In the genomic region with DNA sequence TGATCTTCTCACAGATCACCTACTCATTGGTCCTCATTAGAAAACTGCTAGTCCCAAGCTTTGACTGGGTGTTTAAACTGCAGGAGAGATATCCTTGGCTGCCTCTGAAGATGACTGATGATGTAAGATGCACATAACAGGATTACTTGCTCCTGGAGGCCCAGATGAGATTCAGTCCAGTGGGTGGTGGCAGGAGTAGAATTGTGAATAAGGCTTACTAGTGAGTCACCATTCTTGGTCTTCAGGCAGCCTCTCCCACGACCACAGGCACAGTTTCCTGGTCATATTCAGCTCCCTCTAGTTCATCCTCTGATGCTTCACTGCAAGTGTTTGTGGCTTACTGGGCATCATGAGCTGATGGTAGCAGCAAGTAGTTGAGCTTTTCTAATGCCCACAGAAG, we compare ENCODE assay signal across 20 cellular contexts. TPM values are rescaled to one million over a fixed set of nuclear protein-coding genes. Genes with fewer than 3 reads are reported as not detected.
DNase-seq lines count a peak whose midpoint lies in the region; ATAC-seq, FAIRE-seq and TF ChIP-seq lines count a peak whose summit lies in the region.
"Had no signal": no experiment of that assay in that cellular context is flagged by ENCODE, and none has a peak within 500 bp of the region (broad histone marks: within the 10 kb centered on the region; RNA-seq: fewer than 3 reads in every experiment).

No MANE protein-coding gene starts in this region.

- no peaks in the 10 kb centered on the region for H3K4me1 ChIP-seq in HepG2 (ENCODE audit: insufficient read depth, low read length)

- no peaks in the 10 kb centered on the region for H3K79me2 ChIP-seq in HepG2 (ENCODE audit: insufficient read depth, low read length)

- no peak overlapping the region for H3K4me2 ChIP-seq in HepG2 (ENCODE audit: low read depth, low read length)

- H3K4me3 ChIP-seq in NB4 (ENCODE audit: low read depth, low read length) (no peak overlapping the region), bronchial epithelial cell (ENCODE audit: low read depth, low read length) (no peak overlapping the region), HepG2 (replicated peaks in 1 of 3; ENCODE audit: insufficient read depth in 1 of 3, low read depth in 2 of 3, low read length in 3 of 3) (no peak overlapping the region)
- H3K4me3 ChIP-seq: GM12878 had no signal

- no peaks in the 10 kb centered on the region for H3K27me3 ChIP-seq in bronchial epithelial cell (ENCODE audit: control insufficient read depth, insufficient read depth, low read length)
- H3K27me3 ChIP-seq in HepG2 (ENCODE audit: control insufficient read depth in 1 of 2, insufficient read depth in 2 of 2, low read length in 2 of 2) = no peaks in the 10 kb centered on the region

- H3K9me3 ChIP-seq in HepG2 (ENCODE audit: low read length) = no peaks in the 10 kb centered on the region

- TF ChIP-seq RAD21 in HepG2 (CRISPR knock-in tag; IDR thresholded peaks at IDR 0.05) = no peak

- H2AFZ ChIP-seq in HepG2 (ENCODE audit: low read length) = no peak overlapping the region

- POLR2A ChIA-PET in HepG2 (lab: Yijun Ruan, JAX) = no interaction called here

- no peaks in the 10 kb centered on the region for H4K20me1 ChIP-seq in HepG2 (ENCODE audit: insufficient read depth, low read length)

- no peak overlapping the region for H3K27ac ChIP-seq in HepG2 (ENCODE audit: extremely low read length, insufficient read depth, low read length)

- FAIRE-seq in bronchial epithelial cell (lab: Jason Lieb, UNC) = no peak
- no peak for FAIRE-seq in HepG2 (lab: Jason Lieb, UNC)
- FAIRE-seq: GM12878 had no signal

- CTCF ChIA-PET in HepG2 (lab: Yijun Ruan, JAX; ENCODE audit: low intra/inter-chr PET ratio, low total read pairs) = no interaction called here

- 0% methylated on average over 1 of the region's 1 CpG for WGBS in HepG2 (ENCODE audit: low lambda C conversion rate)

- peak; percentile 23 for DNase-seq in ELR (ENCODE audit: low read depth)
- DNase-seq in NB4 (ENCODE audit: low read depth) = peak; percentile 34
- DNase-seq in bronchial epithelial cell (ENCODE audit: low read depth) = peak; percentile 56
- peak; percentile 28 for DNase-seq in non-pigmented ciliary epithelial cell (ENCODE audit: low read depth)
- no peak for DNase-seq in HepG2 (ENCODE audit: low spot score)
- no peak for DNase-seq in RPMI8226
- DNase-seq: activated CD4-positive, alpha-beta T cell treated with anti-CD3 and anti-CD28 coated beads for 4 hours; activated T-cell treated with anti-CD3 and anti-CD28 coated beads, Interleukin-2, amount 50 U/mL, for 72 hours; DMS79 treated with DMSO at 0.1 percent for 48 hours; left cardiac atrium; NCI-H1417; NCI-H345; stimulated activated CD4-positive, alpha-beta T cell treated with anti-CD3 and anti-CD28 coated beads, Interleukin-2, amount 100 ng/mL, for 24 hours; stimulated activated CD8-positive, alpha-beta memory T cell treated with anti-CD3 and anti-CD28 coated beads, Interleukin-4, amount 100 ng/mL, for 48 hours; T-helper 1 cell had no signal

- H3K36me3 ChIP-seq in bronchial epithelial cell (ENCODE audit: control insufficient read depth, insufficient read depth, low read length) (no peaks in the 10 kb centered on the region), HepG2 (replicated peaks in 1 of 2; ENCODE audit: control insufficient read depth in 1 of 2, insufficient read depth in 2 of 2, low read length in 2 of 2) (no peaks in the 10 kb centered on the region)

- in situ Hi-C loops in HepG2 (cut with HindIII; ENCODE audit: extremely low pct_ligation_motif_present, low pct_unique_long_range_greater_than_20kb) = no loop called here

- H3K9ac ChIP-seq in HepG2 (ENCODE audit: insufficient read depth, low read depth, low read length) = no peak overlapping the region

- ATAC-seq in GM21723 (IDR thresholded peaks at IDR 0.05; ENCODE audit: unreplicated experiment) = no peak
- no peak for ATAC-seq in HepG2
- ATAC-seq in HG03439 (IDR thresholded peaks at IDR 0.05; ENCODE audit: unreplicated experiment) = no peak
- ATAC-seq: GM12878, Panc1 had no signal

- no TSS peak for BruUV-seq in HepG2 (replicated peaks; lab: Mats Ljungman, UMichigan)

- no peak for TF ChIP-seq CTCF in NB4 (IDR thresholded peaks at IDR 0.05; ENCODE audit: low read depth, low read length)
- no peak for TF ChIP-seq CTCF in bronchial epithelial cell (IDR thresholded peaks at IDR 0.05; ENCODE audit: insufficient read depth, low read length, severe bottlenecking)
- TF ChIP-seq CTCF in HepG2 (CRISPR knock-in tag; IDR thresholded peaks at IDR 0.05) = no peak

- intact Hi-C loops in HepG2 (cut with micrococcal nuclease; ENCODE audit: unreplicated experiment) = no loop called here

- TF ChIP-seq EP300 in HepG2 (IDR thresholded peaks at IDR 0.05; ENCODE audit: low read depth in 2 of 2, low read length in 2 of 2) (no peak), HepG2 (CRISPR knock-in tag; IDR thresholded peaks at IDR 0.05; ENCODE audit: borderline replicate concordance) (no peak)

- no peak for TF ChIP-seq POLR2A in NB4 (IDR thresholded peaks at IDR 0.05; ENCODE audit: extremely low read depth, insufficient read length)
- TF ChIP-seq POLR2A in HepG2 (IDR thresholded peaks at IDR 0.05; ENCODE audit: insufficient read depth in 1 of 2, low read depth in 2 of 2, low read length in 2 of 2) = no peak

TF ChIP-seq in HepG2, 621 proteins besides CTCF, POLR2A, EP300 and RAD21:
- no peak for TF ChIP-seq ZBTB20 (CRISPR knock-in tag; IDR thresholded peaks at IDR 0.05; ENCODE audit: borderline replicate concordance, low read depth)
- no peak for TF ChIP-seq TOE1 (CRISPR knock-in tag; IDR thresholded peaks at IDR 0.05)
- TF ChIP-seq, protein P1, sequence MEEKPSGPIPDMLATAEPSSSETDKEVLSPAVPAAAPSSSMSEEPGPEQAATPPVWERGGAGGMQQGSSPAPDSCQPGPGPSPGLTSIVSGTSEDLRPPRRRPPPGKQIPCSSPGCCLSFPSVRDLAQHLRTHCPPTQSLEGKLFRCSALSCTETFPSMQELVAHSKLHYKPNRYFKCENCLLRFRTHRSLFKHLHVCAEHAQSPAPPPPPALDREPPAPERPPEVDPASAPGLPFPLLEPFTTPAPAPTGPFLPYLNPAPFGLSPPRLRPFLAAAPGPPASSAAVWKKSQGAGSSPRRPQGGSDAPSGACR (CRISPR knock-in tag; IDR thresholded peaks at IDR 0.05) = no peak
- no peak for TF ChIP-seq ZSCAN25 (CRISPR knock-in tag; IDR thresholded peaks at IDR 0.05)
- no peak for TF ChIP-seq NFYB (CRISPR knock-in tag; IDR thresholded peaks at IDR 0.05)

RNA-seq across cellular contexts. Expression of a gene that starts 12.1 kb away (rescaled TPM):
- total RNA-seq in bronchial epithelial cell (not detected in 2 replicates), HepG2 (2016; rRNA removed; fragmentation: Illumina TruSeq; extraction: Trizol) (not detected in 2 replicates)
- total RNA-seq in HepG2 (2016; cell fraction: cytosol; rRNA removed; fragmentation: Illumina TruSeq; extraction: Trizol; ENCODE audit: low read depth) = not detected in 2 replicates
- total RNA-seq in HepG2 (2016; cell fraction: insoluble cytoplasmic fraction; rRNA removed; fragmentation: Illumina TruSeq; extraction: Trizol) = not detected in 2 replicates
- not detected in 2 replicates for total RNA-seq in HepG2 (2016; cell fraction: membrane; rRNA removed; fragmentation: Illumina TruSeq; extraction: Trizol)
- total RNA-seq in HepG2 (2016; cell fraction: nucleus; rRNA removed; fragmentation: Illumina TruSeq; extraction: Trizol) = not detected in 2 replicates
- polyA plus RNA-seq in HepG2 (2011; rRNA removed) = not detected in 2 replicates
- not detected in 2 replicates for polyA plus RNA-seq in HepG2 (2011; cell fraction: cytosol; rRNA removed)
- not detected in 2 replicates for polyA plus RNA-seq in HepG2 (2011; cell fraction: nucleus; rRNA removed)
- polyA plus RNA-seq in HepG2 (2012) = not detected in 2 replicates
- not detected in 2 replicates for polyA plus RNA-seq in HepG2 (2016; cell fraction: cytosol; fragmentation: Illumina TruSeq; extraction: Trizol; ENCODE audit: low read depth)
- not detected in 2 replicates for polyA plus RNA-seq in HepG2 (2016; cell fraction: insoluble cytoplasmic fraction; fragmentation: Illumina TruSeq; extraction: Trizol; ENCODE audit: low read depth)
- not detected in 2 replicates for polyA plus RNA-seq in HepG2 (2016; cell fraction: membrane; fragmentation: Illumina TruSeq; extraction: Trizol; ENCODE audit: low read depth)
- not detected in 2 replicates for polyA plus RNA-seq in HepG2 (2016; cell fraction: nucleus; fragmentation: Illumina TruSeq; extraction: Trizol; ENCODE audit: insufficient read depth, low read depth)
- not detected in 2 replicates for polyA minus RNA-seq in HepG2 (2011; rRNA and poly(A)+ RNA removed; ENCODE audit: low replicate concordance)
- not detected in 2 replicates for polyA minus RNA-seq in HepG2 (2011; cell fraction: cytosol; rRNA and poly(A)+ RNA removed)
- polyA minus RNA-seq in HepG2 (2011; cell fraction: nucleus; rRNA and poly(A)+ RNA removed) = not detected in 2 replicates
- total RNA-seq: activated T-cell treated with anti-CD3 and anti-CD28 coated beads, Interleukin-2, amount 50 U/mL, for 72 hours; GM12878 had no signal
- polyA plus RNA-seq: BJ, GM12878 had no signal

Comparison
In these comparisons a context has a peak if more than half of its experiments do, and no peak if none do; other contexts are left out.
1. DNase-seq: peak in ELR (single experiment), NB4 (single experiment), bronchial epithelial cell (single experiment) and non-pigmented ciliary epithelial cell (single experiment); none in HepG2 (single experiment) and RPMI8226 (single experiment).